ENCODE assay signal across 1 cellular context in the genomic region with DNA sequence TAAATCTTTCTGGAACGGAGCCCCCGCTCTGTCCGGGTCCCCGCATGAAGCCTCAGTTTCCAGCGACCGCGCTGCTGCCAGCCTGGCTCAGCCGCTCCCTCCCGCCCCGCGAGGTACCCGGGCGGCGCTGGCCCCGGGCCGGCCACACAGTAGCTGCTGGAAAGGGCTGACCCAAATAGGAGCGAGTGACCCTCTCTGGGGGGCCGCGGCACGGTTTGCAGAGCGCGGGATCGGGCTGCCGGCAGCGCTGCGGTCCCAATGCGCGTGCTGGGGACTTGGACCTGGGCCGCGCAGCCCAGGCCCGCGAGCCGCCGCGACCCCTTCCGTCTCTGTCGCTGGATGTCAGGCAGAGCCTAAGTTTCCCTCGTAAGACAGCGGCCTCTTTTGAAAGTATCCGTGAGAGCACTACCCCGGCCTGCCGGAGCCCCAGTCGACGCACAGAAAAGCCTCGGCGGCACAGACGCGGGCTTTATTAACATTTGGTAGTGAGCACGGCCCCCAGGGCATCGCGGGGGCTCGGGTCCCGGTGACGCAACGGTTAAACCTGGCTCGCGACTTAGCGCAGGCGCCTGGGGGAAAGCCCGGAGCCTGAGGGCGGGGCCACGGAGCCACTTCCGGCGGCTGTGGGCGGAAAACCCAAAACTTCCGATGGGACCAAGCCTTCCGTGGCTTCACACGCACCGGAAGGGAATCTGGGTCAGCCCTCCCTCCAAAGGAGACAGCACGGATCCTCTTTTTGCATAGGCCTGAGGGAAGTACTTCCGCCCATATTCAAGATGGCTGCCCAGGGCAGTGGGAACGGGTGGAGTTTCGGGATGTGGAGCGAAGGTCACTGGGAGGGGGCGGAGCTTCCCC.
TF ChIP-seq lines count a peak whose summit lies in the region.

No MANE protein-coding gene starts in this region.

TF ChIP-seq in IMR-90, 13 proteins besides CTCF, POLR2A, EP300 and RAD21:
- TF ChIP-seq SMC3 (IDR thresholded peaks at IDR 0.05; ENCODE audit: low read depth, low read length) (no peak), FOS (IDR thresholded peaks at IDR 0.05; ENCODE audit: low read depth, low read length) (no peak), CEBPB (IDR thresholded peaks at IDR 0.05; ENCODE audit: low read depth, low read length) (peak; percentile 96), BHLHE40 (IDR thresholded peaks at IDR 0.05; ENCODE audit: low read depth, low read length) (0 out of 2 replicates have a peak, but pooled peaks have one; percentile 18), CHD1 (IDR thresholded peaks at IDR 0.05; ENCODE audit: low read depth, low read length) (no peak), NFE2L2 (IDR thresholded peaks at IDR 0.05; ENCODE audit: low read depth, low read length) (no peak), RCOR1 (IDR thresholded peaks at IDR 0.05; ENCODE audit: insufficient replicate concordance, low read length) (peak; percentile 10), MAZ (IDR thresholded peaks at IDR 0.05; ENCODE audit: borderline replicate concordance, low read depth, low read length) (peak; percentile 97), MXI1 (IDR thresholded peaks at IDR 0.05; ENCODE audit: borderline replicate concordance, low read depth, low read length) (peak; percentile 26; the same call in 1 of the 2 replicates)
- TF ChIP-seq, protein P1, sequence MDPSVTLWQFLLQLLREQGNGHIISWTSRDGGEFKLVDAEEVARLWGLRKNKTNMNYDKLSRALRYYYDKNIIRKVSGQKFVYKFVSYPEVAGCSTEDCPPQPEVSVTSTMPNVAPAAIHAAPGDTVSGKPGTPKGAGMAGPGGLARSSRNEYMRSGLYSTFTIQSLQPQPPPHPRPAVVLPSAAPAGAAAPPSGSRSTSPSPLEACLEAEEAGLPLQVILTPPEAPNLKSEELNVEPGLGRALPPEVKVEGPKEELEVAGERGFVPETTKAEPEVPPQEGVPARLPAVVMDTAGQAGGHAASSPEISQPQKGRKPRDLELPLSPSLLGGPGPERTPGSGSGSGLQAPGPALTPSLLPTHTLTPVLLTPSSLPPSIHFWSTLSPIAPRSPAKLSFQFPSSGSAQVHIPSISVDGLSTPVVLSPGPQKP (IDR thresholded peaks at IDR 0.05; ENCODE audit: borderline replicate concordance, low read depth, low read length): peak; percentile 53; the same call in 1 of the 2 replicates
